Comparison of ENCODE assay signal across 8 cellular contexts in the genomic region with DNA sequence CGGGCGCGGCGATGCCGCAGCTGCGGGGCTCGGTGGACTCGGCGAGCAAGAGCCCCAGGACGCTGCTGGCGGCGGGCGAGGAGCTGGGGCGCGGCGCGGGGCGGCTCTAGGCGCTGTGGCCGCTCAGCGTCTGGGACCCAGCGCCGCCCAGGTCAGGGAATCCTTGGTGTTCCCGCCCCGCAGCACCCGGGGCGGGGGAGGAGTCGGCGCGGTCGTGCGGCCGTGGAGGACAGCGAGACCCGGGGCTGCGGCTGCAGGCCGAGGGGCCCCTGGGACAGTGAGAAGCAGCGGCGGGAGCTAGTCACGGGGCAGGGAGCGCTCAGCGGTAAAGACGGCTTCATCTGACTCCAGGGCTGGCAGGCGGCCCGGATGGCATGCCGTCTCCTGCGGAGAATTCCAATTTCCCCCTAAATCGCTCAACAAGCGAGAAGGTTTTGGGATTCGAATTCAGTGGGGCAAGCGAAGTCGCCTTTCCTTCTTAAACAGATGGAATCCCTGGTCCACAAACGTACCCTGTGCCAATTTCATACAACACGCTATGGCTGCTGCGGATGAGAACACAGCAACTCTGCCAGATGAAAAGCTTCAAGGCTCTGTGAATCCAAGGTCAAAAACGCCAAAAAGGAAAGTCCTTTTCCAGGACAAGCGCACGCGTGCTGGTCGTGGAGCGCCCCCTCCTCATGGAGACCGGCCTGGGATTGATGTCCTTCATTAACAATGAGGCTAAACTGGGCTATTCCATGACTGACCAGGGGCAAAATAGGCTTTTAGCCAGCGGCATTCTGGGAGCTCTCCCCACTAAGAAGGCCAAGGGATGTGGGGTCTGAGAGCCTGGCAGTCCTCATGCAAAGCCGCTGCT. TPM values are rescaled to one million over a fixed set of nuclear protein-coding genes. Genes with fewer than 3 reads are reported as not detected.
A peak's percentile ranks its signal among the peaks of the same experiment; 100 is the strongest.
DNase-seq lines count a peak whose midpoint lies in the region; ATAC-seq and TF ChIP-seq lines count a peak whose summit lies in the region.

No MANE protein-coding gene starts in this region.

- H4K20me1 ChIP-seq in neural progenitor cell (ENCODE audit: low read depth) (no peaks in the 10 kb centered on the region), MM.1S (ENCODE audit: insufficient read depth, low read length) (no peaks in the 10 kb centered on the region)

- peak overlapping the region; percentile 89 for H3K4me3 Mint-ChIP-seq in neural progenitor cell

- H3F3A ChIP-seq in neural progenitor cell (ENCODE audit: low read depth) (peaks cover 19% of the 10 kb centered on the region), MM.1S (ENCODE audit: insufficient read depth, low read length) (no peaks in the 10 kb centered on the region)

- H2AFZ ChIP-seq in neural progenitor cell (replicated peaks) (peak overlapping the region; percentile 96), MM.1S (ENCODE audit: low read length) (no peak overlapping the region)

- H3K27ac ChIP-seq in neural progenitor cell = no peak overlapping the region
- no peak overlapping the region for H3K27ac ChIP-seq in MM.1S (ENCODE audit: low read length)

- H3K4me1 ChIP-seq in adipocyte (ENCODE audit: control insufficient read depth, insufficient read depth, low read length) (peaks cover 9% of the 10 kb centered on the region), neural progenitor cell (peaks cover 7% of the 10 kb centered on the region), MM.1S (ENCODE audit: low read length) (no peaks in the 10 kb centered on the region)

- H3K9me3 ChIP-seq in adipocyte (ENCODE audit: control insufficient read depth, low read length) (no peaks in the 10 kb centered on the region), neural progenitor cell (ENCODE audit: low read depth) (no peaks in the 10 kb centered on the region), MM.1S (replicated peaks; ENCODE audit: insufficient read depth, low read length) (no peaks in the 10 kb centered on the region)

- no peaks in the 10 kb centered on the region for H3K9me2 ChIP-seq in MM.1S (replicated peaks; ENCODE audit: insufficient read depth, low read length)

- peak; percentile 93 for ATAC-seq in Right ventricle myocardium inferior
- no peak for ATAC-seq in HG03342 (IDR thresholded peaks at IDR 0.05; ENCODE audit: unreplicated experiment)

- intact Hi-C loops in Right ventricle myocardium inferior (cut with DNase I) = no loop called here

- H3K36me3 ChIP-seq in adipocyte (ENCODE audit: control insufficient read depth, insufficient read depth, low read length, severe bottlenecking) (no peaks in the 10 kb centered on the region), neural progenitor cell (no peaks in the 10 kb centered on the region), MM.1S (replicated peaks; ENCODE audit: insufficient read depth, low read length) (no peaks in the 10 kb centered on the region)

- H3K4me1 Mint-ChIP-seq in neural progenitor cell = peaks cover 7% of the 10 kb centered on the region

- no peaks in the 10 kb centered on the region for H3K36me3 Mint-ChIP-seq in neural progenitor cell

- H3K79me2 ChIP-seq in neural progenitor cell (ENCODE audit: low read depth) (no peaks in the 10 kb centered on the region), MM.1S (ENCODE audit: low read length) (no peaks in the 10 kb centered on the region)

- H3K4me2 ChIP-seq in neural progenitor cell = peak overlapping the region; percentile 88
- H3K4me2 ChIP-seq in MM.1S (ENCODE audit: low read depth, low read length) = no peak overlapping the region

- peaks cover 5% of the 10 kb centered on the region for H3K27me3 Mint-ChIP-seq in neural progenitor cell (ENCODE audit: insufficient read depth, low read depth)

- DNase-seq in EL (peak; percentile 61), NCI-H128 (lab: John Stamatoyannopoulos, UW; ENCODE audit: unreplicated experiment) (peak; percentile 32), adipocyte (ENCODE audit: low read depth) (peak; percentile 76), Right ventricle myocardium inferior (ENCODE audit: missing footprints) (peak; percentile 68), neural progenitor cell (ENCODE audit: low spot score) (peak; percentile 83), NK-92 (lab: John Stamatoyannopoulos, UW; ENCODE audit: unreplicated experiment) (no peak), MM.1S (no peak)

- TF ChIP-seq CTCF in neural progenitor cell (IDR thresholded peaks at IDR 0.05) = no peak
- no peak for TF ChIP-seq CTCF in MM.1S (IDR thresholded peaks at IDR 0.05; ENCODE audit: low read length)

- H3K4me3 ChIP-seq in adipocyte (ENCODE audit: low read length) (peak overlapping the region; percentile 83), neural progenitor cell (peak overlapping the region; percentile 54), MM.1S (ENCODE audit: low read length) (no peak overlapping the region)

- H3K9ac ChIP-seq in adipocyte (ENCODE audit: low read length) = peak overlapping the region; percentile 75
- no peak overlapping the region for H3K9ac ChIP-seq in neural progenitor cell
- no peak overlapping the region for H3K9ac ChIP-seq in MM.1S (ENCODE audit: low read length)

- H3K27ac Mint-ChIP-seq in neural progenitor cell = peak overlapping the region; percentile 37

- H3K9me3 Mint-ChIP-seq in neural progenitor cell = peaks cover 7% of the 10 kb centered on the region

- H3K27me3 ChIP-seq in adipocyte (replicated peaks; ENCODE audit: control insufficient read depth, insufficient read depth, low read length) (peaks cover 12% of the 10 kb centered on the region), neural progenitor cell (peaks cover 68% of the 10 kb centered on the region), MM.1S (replicated peaks; ENCODE audit: insufficient read depth, low read length) (no peaks in the 10 kb centered on the region)

RNA-seq across cellular contexts. Expression of a gene that starts 4.2 kb away (rescaled TPM):
- not detected for total RNA-seq in Right ventricle myocardium inferior
- total RNA-seq in neural progenitor cell (ENCODE audit: low replicate concordance) = not detected in 2 replicates

RNA-seq across cellular contexts. Expression of a gene that starts 17.3 kb away (rescaled TPM):
- total RNA-seq in Right ventricle myocardium inferior (4.0 TPM), neural progenitor cell (ENCODE audit: low replicate concordance) (31.7 and 36.7 TPM in 2 replicates)

RNA-seq across cellular contexts. Expression of a gene that starts 31.5 kb away (rescaled TPM):
- total RNA-seq in Right ventricle myocardium inferior = 10.1 TPM
- 27.0 and 42.1 TPM in 2 replicates for total RNA-seq in neural progenitor cell (ENCODE audit: low replicate concordance)

RNA-seq across cellular contexts. Expression of a gene that starts 44.5 kb away (rescaled TPM):
- total RNA-seq in Right ventricle myocardium inferior (3.3 TPM), neural progenitor cell (ENCODE audit: low replicate concordance) (16.9 and 17.3 TPM in 2 replicates)

RNA-seq across cellular contexts. Expression of a gene that starts 50.5 kb away (rescaled TPM):
- 14.9 TPM for total RNA-seq in Right ventricle myocardium inferior
- 40.8 and 55.3 TPM in 2 replicates for total RNA-seq in neural progenitor cell (ENCODE audit: low replicate concordance)

Comparison
In these comparisons a context has a peak if more than half of its experiments do, and no peak if none do; other contexts are left out.
1. DNase-seq: peak in EL (single experiment), NCI-H128 (single experiment), adipocyte (single experiment), Right ventricle myocardium inferior (single experiment) and neural progenitor cell (single experiment); none in NK-92 (single experiment) and MM.1S (single experiment).